15 cellular contexts compared by ENCODE assay signal in the genomic region with DNA sequence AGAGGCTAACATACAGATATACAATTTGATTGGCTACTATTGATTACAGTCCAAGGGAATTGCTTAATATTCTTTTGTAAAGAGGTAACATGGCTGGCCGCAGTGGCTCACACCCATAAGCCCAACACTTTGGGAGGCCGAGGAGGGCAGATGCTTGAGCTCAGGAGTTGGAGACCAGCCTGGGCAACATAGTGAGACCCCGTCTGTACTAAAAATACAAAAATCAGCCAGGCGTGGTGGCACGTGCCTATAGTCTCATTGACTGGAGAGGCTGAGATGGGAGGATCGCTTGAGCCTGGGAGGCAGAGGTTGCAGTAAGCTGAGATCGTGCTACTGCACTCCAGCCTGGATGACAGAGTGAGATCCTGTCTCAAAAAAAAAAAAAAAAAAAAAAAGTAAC. TPM values are rescaled to one million over a fixed set of nuclear protein-coding genes. Genes with fewer than 3 reads are reported as not detected.
DNase-seq lines count a peak whose midpoint lies in the region; ATAC-seq, FAIRE-seq and TF ChIP-seq lines count a peak whose summit lies in the region.
"Not testable (repeated sequence)": the region's sequence is repeated elsewhere in the genome, so short reads cannot be mapped to it uniquely, and the experiment has no call there.
"Had no signal": no experiment of that assay in that cellular context is flagged by ENCODE, and none has a peak within 500 bp of the region (broad histone marks: within the 10 kb centered on the region; RNA-seq: fewer than 3 reads in every experiment).

No MANE protein-coding gene starts in this region.

- CTCF ChIA-PET in activated CD4-positive, alpha-beta T cell treated with anti-CD3 and anti-CD28 coated beads, Interleukin-2, amount 10 ng/mL, durations not matched to agents 7 days and 5 days (lab: Charles Lee) = interaction anchor here (0.8 to 1.2 kb wide), 4 partner anchors 26 to 65 kb away, joined by 3 to 4 read pairs (median 4); no protein-coding TSS in a partner anchor

- POLR2A ChIA-PET in activated CD4-positive, alpha-beta T cell treated with anti-CD3 and anti-CD28 coated beads, Interleukin-2, amount 10 ng/mL, durations not matched to agents 7 days and 5 days (lab: Charles Lee) = interaction anchor here (2.4 kb wide), 1 partner anchor 61 kb away, joined by 13 read pairs; a partner anchor contains a TSS

- peaks cover 87% of the 10 kb centered on the region for H3K4me1 Mint-ChIP-seq in activated CD4-positive, alpha-beta T cell treated with anti-CD3 and anti-CD28 coated beads, Interleukin-2, amount 10 ng/mL, durations not matched to agents 7 days and 5 days

- peaks cover 58% of the 10 kb centered on the region for H3K36me3 Mint-ChIP-seq in activated CD4-positive, alpha-beta T cell treated with anti-CD3 and anti-CD28 coated beads, Interleukin-2, amount 10 ng/mL, durations not matched to agents 7 days and 5 days (ENCODE audit: low read depth)

- not testable (repeated sequence) for H3K9me3 ChIP-seq in BLaER1, esophagus muscularis mucosa, lower lobe of right lung, pancreas, tibial nerve

- not testable (repeated sequence) for H3K27me3 Mint-ChIP-seq in activated CD4-positive, alpha-beta T cell treated with anti-CD3 and anti-CD28 coated beads, Interleukin-2, amount 10 ng/mL, durations not matched to agents 7 days and 5 days

- not testable (repeated sequence) for TF ChIP-seq EP300 in esophagus muscularis mucosa (IDR thresholded peaks at IDR 0.05); tibial nerve (IDR thresholded peaks at IDR 0.05)

- H3K4me3 Mint-ChIP-seq in activated CD4-positive, alpha-beta T cell treated with anti-CD3 and anti-CD28 coated beads, Interleukin-2, amount 10 ng/mL, durations not matched to agents 7 days and 5 days = peak overlapping the region; percentile 82

- H3K36me3 ChIP-seq in BLaER1; KMS-11 (ENCODE audit: insufficient read depth); esophagus muscularis mucosa; lower lobe of right lung; pancreas; tibial nerve: not testable (repeated sequence)

- not testable (repeated sequence) for DNase-seq in activated CD4-positive, alpha-beta T cell treated with anti-CD3 and anti-CD28 coated beads, Interleukin-2, amount 10 ng/mL, durations not matched to agents 7 days and 5 days; esophagus muscularis mucosa (ENCODE audit: extremely low spot score); lower lobe of right lung; pancreas; tibial nerve (ENCODE audit: low spot score in 2 of 2)

- H3K4me2 ChIP-seq in BLaER1 = peak overlapping the region; percentile 94
- H3K4me2 ChIP-seq in KMS-11 = peak overlapping the region; percentile 49; the same call in 1 of the 2 replicates

- FAIRE-seq in pancreas (lab: Jason Lieb, UNC) = not testable (repeated sequence)

- 83% methylated on average over 7 of the region's 7 CpGs for WGBS in esophagus muscularis mucosa
- 84 to 91% methylated on average over 7 of the region's 7 CpGs for WGBS in pancreas, 2 donors
- WGBS in tibial nerve, 2 donors = 73 to 79% methylated on average over 7 of the region's 7 CpGs

- H3K27ac Mint-ChIP-seq in activated CD4-positive, alpha-beta T cell treated with anti-CD3 and anti-CD28 coated beads, Interleukin-2, amount 10 ng/mL, durations not matched to agents 7 days and 5 days = peak overlapping the region; percentile 92

- not testable (repeated sequence) for H3K27me3 ChIP-seq in BLaER1; KMS-11 (ENCODE audit: insufficient read depth, low read depth); esophagus muscularis mucosa; lower lobe of right lung (ENCODE audit: low read depth); pancreas; tibial nerve

- not testable (repeated sequence) for ATAC-seq in lower lobe of right lung, pancreas

- not testable (repeated sequence) for TF ChIP-seq POLR2A in esophagus muscularis mucosa (IDR thresholded peaks at IDR 0.05; ENCODE audit: low read depth); tibial nerve (IDR thresholded peaks at IDR 0.05)

- H2AFZ ChIP-seq in KMS-11 (ENCODE audit: low read depth) = not testable (repeated sequence)

- H3K27ac ChIP-seq in BLaER1 = peak overlapping the region; percentile 57; the same call in 1 of the 2 replicates
- peak overlapping the region; percentile 95; the same call in 1 of the 2 replicates for H3K27ac ChIP-seq in KMS-11
- H3K27ac ChIP-seq in angular gyrus (ENCODE audit: low read depth, low read length) = peak overlapping the region; percentile 34
- H3K27ac ChIP-seq in esophagus muscularis mucosa (replicated peaks in 1 of 4) = peak overlapping the region; percentile 63 to 83 (median 70)
- peak overlapping the region; percentile 85 for H3K27ac ChIP-seq in lower lobe of right lung
- H3K27ac ChIP-seq in pancreas = peak overlapping the region in 3 of 4 donors; percentile 35 to 77 (median 73)
- peak overlapping the region in 3 of 4 donors; percentile 71 to 96 (median 94) for H3K27ac ChIP-seq in tibial nerve

- H3K4me1 ChIP-seq in BLaER1 = peaks cover 75% of the 10 kb centered on the region
- peaks cover 78% of the 10 kb centered on the region for H3K4me1 ChIP-seq in KMS-11 (ENCODE audit: low read depth, poor library complexity, severe bottlenecking)
- H3K4me1 ChIP-seq in esophagus muscularis mucosa = peaks cover 66 to 79% (median 76%) of the 10 kb centered on the region in 4 donors
- H3K4me1 ChIP-seq in lower lobe of right lung = peaks cover 84% of the 10 kb centered on the region
- H3K4me1 ChIP-seq in pancreas = peaks cover 0 to 25% (median 0%) of the 10 kb centered on the region in 3 donors
- peaks cover 9 to 89% (median 45%) of the 10 kb centered on the region in 4 donors for H3K4me1 ChIP-seq in tibial nerve

- H3K9me3 Mint-ChIP-seq in activated CD4-positive, alpha-beta T cell treated with anti-CD3 and anti-CD28 coated beads, Interleukin-2, amount 10 ng/mL, durations not matched to agents 7 days and 5 days = not testable (repeated sequence)

- TF ChIP-seq CTCF in KMS-11 (conservative IDR thresholded peaks at IDR 0.05; ENCODE audit: low read depth, low read length); esophagus muscularis mucosa (IDR thresholded peaks at IDR 0.05); lower lobe of right lung (IDR thresholded peaks at IDR 0.05); pancreas (IDR thresholded peaks at IDR 0.05); tibial nerve (IDR thresholded peaks at IDR 0.05): not testable (repeated sequence)

- H3K9ac ChIP-seq in BLaER1 = not testable (repeated sequence)
- H3K9ac ChIP-seq in KMS-11 = peak overlapping the region; percentile 58; the same call in 1 of the 2 replicates

- H3K79me2 ChIP-seq in KMS-11 (ENCODE audit: insufficient read depth, low read depth) = not testable (repeated sequence)

- intact Hi-C loops in esophagus muscularis mucosa (cut with DNase I); lower lobe of right lung (cut with DNase I); pancreas (cut with DNase I): not testable (repeated sequence)

- H4K20me1 ChIP-seq in BLaER1; KMS-11 (ENCODE audit: insufficient read depth): not testable (repeated sequence)

- H3K4me3 ChIP-seq in BLaER1; KMS-11 (IDR thresholded peaks at IDR 0.05; ENCODE audit: insufficient read depth, low read depth, low read length); esophagus muscularis mucosa; pancreas; tibial nerve: not testable (repeated sequence)
- peak overlapping the region; percentile 55 for H3K4me3 ChIP-seq in lower lobe of right lung

RNA-seq across cellular contexts. Expression of a gene that starts 3.7 kb away (rescaled TPM):
- total RNA-seq in activated CD4-positive, alpha-beta T cell treated with anti-CD3 and anti-CD28 coated beads, Interleukin-2, amount 10 ng/mL, durations not matched to agents 7 days and 5 days = 10 to 100 TPM; 51.1 to 55.4 TPM
- total RNA-seq in esophagus muscularis mucosa = 1 to 10 TPM; 7.8 to 9.8 (median 8.8) TPM
- 117 TPM for total RNA-seq in lower lobe of right lung
- 10 to 100 TPM in 1 of 6 donors, 1 to 10 TPM in 5; 2.3 to 11.6 (median 3.9) TPM for total RNA-seq in pancreas
- 1 to 10 TPM; 2.3 to 4.6 TPM for polyA plus RNA-seq in pancreas
- total RNA-seq in tibial nerve = 10 to 100 TPM in 3 of 4 donors, 1 to 10 TPM in 1; 7.2 to 24.9 (median 17.6) TPM

RNA-seq across cellular contexts. Expression of a gene that starts 29.6 kb away (rescaled TPM):
- 10 to 100 TPM in 1 of 2 experiments, 1 to 10 TPM in 1; 9.9 to 10.2 TPM for total RNA-seq in activated CD4-positive, alpha-beta T cell treated with anti-CD3 and anti-CD28 coated beads, Interleukin-2, amount 10 ng/mL, durations not matched to agents 7 days and 5 days
- 1 to 10 TPM; 2.2 to 5.0 (median 3.3) TPM for total RNA-seq in esophagus muscularis mucosa
- total RNA-seq in lower lobe of right lung = 64.8 TPM
- 1 to 10 TPM; 1.3 to 7.5 (median 1.7) TPM for total RNA-seq in pancreas
- polyA plus RNA-seq in pancreas = 1 to 10 TPM; 1.5 to 1.6 TPM
- total RNA-seq in tibial nerve = 10 to 100 TPM in 1 of 4 donors, 1 to 10 TPM in 3; 3.3 to 11.4 (median 6.0) TPM

RNA-seq across cellular contexts. Expression of a gene that starts 46.4 kb away (rescaled TPM):
- not detected for total RNA-seq in activated CD4-positive, alpha-beta T cell treated with anti-CD3 and anti-CD28 coated beads, Interleukin-2, amount 10 ng/mL, durations not matched to agents 7 days and 5 days
- total RNA-seq in esophagus muscularis mucosa = under 1 TPM in 1 of 4 donors, not detected in 3; 0.33 TPM
- total RNA-seq in lower lobe of right lung = not detected
- not detected for total RNA-seq in pancreas
- polyA plus RNA-seq in pancreas = under 1 TPM in 1 of 2 donors, not detected in 1; 0.05 TPM
- not detected for total RNA-seq in tibial nerve
- total RNA-seq: A172; activated T-helper 2 cell treated with anti-CD3 and anti-CD28 coated beads, Interferon-gamma antibody, Interleukin-2, Interleukin-4, amounts not matched to agents 10 μg/mL and 5 μg/mL and 100 μg/mL, durations not matched to agents 14 hours and 24 hours and 36 hours; G401; right cardiac atrium; RPMI7951; thyroid gland had no signal
- polyA plus RNA-seq: esophagus, right cardiac atrium had no signal

Comparison
In these comparisons a context has a peak if more than half of its experiments do, and no peak if none do; other contexts are left out.
1. H3K27ac ChIP-seq: peak in every context shown above with its lines; median percentile 95 in KMS-11; 94 in tibial nerve; 85 in lower lobe of right lung; 73 in pancreas; 70 in esophagus muscularis mucosa; 57 in BLaER1; 34 in angular gyrus.